Comparison of ENCODE assay signal across 8 cellular contexts in genomic region chr6:134822920-134823430, GRCh38.
DNase-seq lines count a peak whose midpoint lies in the region; ATAC-seq, FAIRE-seq and TF ChIP-seq lines count a peak whose summit lies in the region.

No MANE protein-coding gene starts in this region.

- H3K9ac ChIP-seq in kidney (ENCODE audit: low read length in 2 of 2): peak overlapping the region in 1 of 2 donors; percentile 23

- intact Hi-C loops in kidney (cut with DNase I): loop anchor here (10.0 kb wide), 1 partner anchor 648 kb away; no protein-coding TSS in a partner anchor

- peak; percentile 66 for DNase-seq in 8988T
- DNase-seq in GM12864 (ENCODE audit: low read depth): peak; percentile 40
- peak; percentile 73 for DNase-seq in NCI-H1105 treated with DMSO at 0.1 percent for 48 hours (lab: John Stamatoyannopoulos, UW)
- DNase-seq in caudate nucleus (lab: John Stamatoyannopoulos, UW): peak in 45 of 61 donors; percentile 2 to 63 (median 20)
- DNase-seq in kidney: peak; percentile 74
- peak; percentile 5 for DNase-seq in stimulated activated CD4-positive, alpha-beta T cell treated with anti-CD3 and anti-CD28 coated beads, Interleukin-1b, Interleukin-23, amount 100 ng/mL, for 48 hours

- no peak overlapping the region for H3K27ac ChIP-seq in caudate nucleus (ENCODE audit: low read depth, low read length)
- H3K27ac ChIP-seq in kidney (ENCODE audit: low read depth in 2 of 2, low read length in 2 of 2): no peak overlapping the region

- no peak for FAIRE-seq in kidney (lab: Jason Lieb, UNC)

- ATAC-seq in HG02759 (IDR thresholded peaks at IDR 0.05; ENCODE audit: unreplicated experiment): peak; percentile 81
- ATAC-seq in SK-N-SH treated with all-trans-retinoic acid at 6 μM for 48 hours: peak; percentile 97

- H3K4me1 ChIP-seq in kidney (ENCODE audit: control insufficient read depth in 1 of 2, insufficient read depth in 1 of 2, low read depth in 1 of 2, low read length in 2 of 2): peaks cover 6 to 27% of the 10 kb centered on the region in 2 donors

- H3K9me3 ChIP-seq in kidney (ENCODE audit: control insufficient read depth in 1 of 2, low read length in 2 of 2): no peaks in the 10 kb centered on the region

- H3K4me3 ChIP-seq in GM12864 (ENCODE audit: low read depth, low read length): no peak overlapping the region
- H3K4me3 ChIP-seq in kidney (ENCODE audit: low read length in 2 of 2): no peak overlapping the region

- TF ChIP-seq CTCF in GM12864 (IDR thresholded peaks at IDR 0.05; ENCODE audit: low read depth, low read length, missing control alignments) (peak; percentile 92), kidney (IDR thresholded peaks at IDR 0.05; ENCODE audit: borderline replicate concordance, extremely low read depth, insufficient read depth) (peak; percentile 97)

- no peaks in the 10 kb centered on the region for H3K36me3 ChIP-seq in kidney (ENCODE audit: control insufficient read depth in 1 of 2, insufficient read depth in 2 of 2, low read length in 2 of 2)

TF ChIP-seq in SK-N-SH treated with all-trans-retinoic acid at 6 μM for 48 hours, 23 proteins besides CTCF, POLR2A, EP300 and RAD21:
- TF ChIP-seq GLIS3 (CRISPR knock-in tag; IDR thresholded peaks at IDR 0.05) (no peak), ZNF70 (CRISPR knock-in tag; IDR thresholded peaks at IDR 0.05) (no peak), BACH2 (CRISPR knock-in tag; IDR thresholded peaks at IDR 0.05; ENCODE audit: borderline replicate concordance) (no peak), ZFP3 (CRISPR knock-in tag; IDR thresholded peaks at IDR 0.05) (no peak), ZNF565 (CRISPR knock-in tag; conservative IDR thresholded peaks at IDR 0.05; ENCODE audit: low read depth) (no peak), CSDC2 (CRISPR knock-in tag; IDR thresholded peaks at IDR 0.05) (no peak)
TF ChIP-seq in SK-N-SH treated with all-trans-retinoic acid at 6 μM for 48 hours: peak in this region for 0.

Comparison
In these comparisons a context has a peak if more than half of its experiments do, and no peak if none do; other contexts are left out.
1. DNase-seq: peak in every context shown above with its lines; median percentile 74 in kidney; 73 in NCI-H1105 treated with DMSO at 0.1 percent for 48 hours; 66 in 8988T; 40 in GM12864; 20 in caudate nucleus; 5 in stimulated activated CD4-positive, alpha-beta T cell treated with anti-CD3 and anti-CD28 coated beads, Interleukin-1b, Interleukin-23, amount 100 ng/mL, for 48 hours.